In genomic region chr1:30847358-30847972, GRCh38 we compare ENCODE assay signal across 10 cellular contexts.
DNase-seq lines count a peak whose midpoint lies in the region; ATAC-seq and TF ChIP-seq lines count a peak whose summit lies in the region.
"Had no signal": no experiment of that assay in that cellular context is flagged by ENCODE, and none has a peak within 500 bp of the region (broad histone marks: within the 10 kb centered on the region; RNA-seq: fewer than 3 reads in every experiment).

No MANE protein-coding gene starts in this region.

- H3K27ac Mint-ChIP-seq in activated naive CD8-positive, alpha-beta T cell treated with anti-CD3 and anti-CD28 coated beads for 36 hours = no peak overlapping the region

- no peaks in the 10 kb centered on the region for H3K36me3 Mint-ChIP-seq in activated naive CD8-positive, alpha-beta T cell treated with anti-CD3 and anti-CD28 coated beads for 36 hours

- no peaks in the 10 kb centered on the region for H3K4me1 ChIP-seq in Peyer's patch
- H3K4me1 ChIP-seq in gastroesophageal sphincter = peaks cover 0 to 24% (median 0%) of the 10 kb centered on the region in 3 donors
- H3K4me1 ChIP-seq in neuron (ENCODE audit: insufficient read depth, low read length) = peaks cover 37% of the 10 kb centered on the region

- no peaks in the 10 kb centered on the region for H3K36me3 ChIP-seq in Peyer's patch
- no peaks in the 10 kb centered on the region for H3K36me3 ChIP-seq in gastroesophageal sphincter
- no peaks in the 10 kb centered on the region for H3K36me3 ChIP-seq in neuron (ENCODE audit: insufficient read depth, low read length)

- DNase-seq in CD1c-positive myeloid dendritic cell (ENCODE audit: extremely low spot score) (peak; percentile 92), Peyer's patch (peak in 2 of 3 donors; percentile 71 to 79), HCEC 1CT (no peak)
- DNase-seq in activated naive CD8-positive, alpha-beta T cell treated with anti-CD3 and anti-CD28 coated beads for 36 hours = no peak
- DNase-seq: T-helper 2 cell had no signal

- no peaks in the 10 kb centered on the region for H3K9me3 Mint-ChIP-seq in activated naive CD8-positive, alpha-beta T cell treated with anti-CD3 and anti-CD28 coated beads for 36 hours

- H3K4me3 ChIP-seq in Peyer's patch (no peak overlapping the region), gastroesophageal sphincter (no peak overlapping the region), neuron (ENCODE audit: low read length) (peak overlapping the region; percentile 22)

- no peaks in the 10 kb centered on the region for H3K4me1 Mint-ChIP-seq in activated naive CD8-positive, alpha-beta T cell treated with anti-CD3 and anti-CD28 coated beads for 36 hours

- peaks cover 47% of the 10 kb centered on the region for H3K27me3 Mint-ChIP-seq in activated naive CD8-positive, alpha-beta T cell treated with anti-CD3 and anti-CD28 coated beads for 36 hours

- H3K4me3 Mint-ChIP-seq in activated naive CD8-positive, alpha-beta T cell treated with anti-CD3 and anti-CD28 coated beads for 36 hours = no peak overlapping the region

- no peak for TF ChIP-seq POLR2A in Peyer's patch (IDR thresholded peaks at IDR 0.05)
- TF ChIP-seq POLR2A in gastroesophageal sphincter (IDR thresholded peaks at IDR 0.05) = no peak

- H2AFZ ChIP-seq in neuron (ENCODE audit: low read depth, low read length) = no peak overlapping the region

- H3K9me3 ChIP-seq in Peyer's patch (no peaks in the 10 kb centered on the region), gastroesophageal sphincter (no peaks in the 10 kb centered on the region), neuron (ENCODE audit: low read length) (no peaks in the 10 kb centered on the region)

- H3K27me3 ChIP-seq in Peyer's patch = no peaks in the 10 kb centered on the region
- peaks cover 3% of the 10 kb centered on the region for H3K27me3 ChIP-seq in gastroesophageal sphincter
- no peaks in the 10 kb centered on the region for H3K27me3 ChIP-seq in neuron (ENCODE audit: insufficient read depth, low read length)

- TF ChIP-seq CTCF in Peyer's patch (IDR thresholded peaks at IDR 0.05) (no peak), gastroesophageal sphincter (IDR thresholded peaks at IDR 0.05) (no peak)

- peak overlapping the region in 3 of 4 donors; percentile 2 to 20 (median 12) for H3K27ac ChIP-seq in Peyer's patch
- H3K27ac ChIP-seq in gastroesophageal sphincter = peak overlapping the region in 3 of 4 donors; percentile 57 to 59 (median 57)
- H3K27ac ChIP-seq: epithelial cell of prostate had no signal

- 83% methylated on average over 1 of the region's 17 CpGs; no CpG with 5 or more reads in 1 of the 2 donors for WGBS in gastroesophageal sphincter (ENCODE audit: low coverage in 1 of 2), 2 donors

- ATAC-seq in gastroesophageal sphincter (peak; percentile 86), GM19023 (IDR thresholded peaks at IDR 0.05; ENCODE audit: unreplicated experiment) (no peak), HG03159 (IDR thresholded peaks at IDR 0.05; ENCODE audit: unreplicated experiment) (no peak)

- TF ChIP-seq EP300 in gastroesophageal sphincter (IDR thresholded peaks at IDR 0.05) = no peak

Comparison
In these comparisons a context has a peak if more than half of its experiments do, and no peak if none do; other contexts are left out.
1. DNase-seq: peak in CD1c-positive myeloid dendritic cell (single experiment) and Peyer's patch (2 of 3); none in HCEC 1CT (single experiment) and activated naive CD8-positive, alpha-beta T cell treated with anti-CD3 and anti-CD28 coated beads for 36 hours (single experiment).